In the genomic region with DNA sequence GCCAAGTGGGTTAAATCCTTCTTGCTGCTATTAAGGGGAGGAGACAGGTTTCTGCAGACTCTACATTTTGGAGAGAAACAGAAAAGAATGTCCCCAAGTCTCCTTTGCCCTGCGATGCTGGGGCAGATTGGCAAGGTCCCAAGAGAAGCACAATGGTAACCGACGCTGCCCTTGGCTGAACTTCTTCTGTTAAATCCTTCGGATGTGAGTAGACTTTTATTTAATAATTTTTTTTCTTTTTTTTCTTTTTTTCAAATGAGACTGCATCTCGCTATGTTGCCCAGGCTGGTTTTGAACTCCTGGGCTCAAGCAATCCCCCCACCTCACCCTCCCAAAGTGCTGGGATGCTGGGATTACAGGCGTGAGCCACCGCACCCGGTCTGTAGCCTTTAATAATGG, we compare ENCODE assay signal across 8 cellular contexts. TPM values are rescaled to one million over a fixed set of nuclear protein-coding genes. Genes with fewer than 3 reads are reported as not detected.
A peak's percentile ranks its signal among the peaks of the same experiment; 100 is the strongest.
DNase-seq lines count a peak whose midpoint lies in the region; ATAC-seq and TF ChIP-seq lines count a peak whose summit lies in the region.

No MANE protein-coding gene starts in this region.

- no peaks in the 10 kb centered on the region for H3K36me3 ChIP-seq in right atrium auricular region

- H3K36me3 Mint-ChIP-seq in T-helper 1 cell treated with Interleukin-12 subunit alpha and Interleukin-12 subunit beta and Interleukin-4 antibody, amounts not matched to agents 30 μg/mL and 1 μg/mL, for 36 hours (ENCODE audit: low read depth): peaks cover 3% of the 10 kb centered on the region
- H3K36me3 Mint-ChIP-seq in stimulated activated memory B cell treated with anti-CD40 and anti-IgM and Interleukin-4, amounts not matched to agents 10 μg/mL and 1 μg/mL and 100 μg/mL, for 72 hours: peaks cover 5% of the 10 kb centered on the region

- H3K27me3 ChIP-seq in right atrium auricular region: no peaks in the 10 kb centered on the region

- peak overlapping the region; percentile 31 for H3K27ac Mint-ChIP-seq in T-helper 1 cell treated with Interleukin-12 subunit alpha and Interleukin-12 subunit beta and Interleukin-4 antibody, amounts not matched to agents 30 μg/mL and 1 μg/mL, for 36 hours
- no peak overlapping the region for H3K27ac Mint-ChIP-seq in stimulated activated memory B cell treated with anti-CD40 and anti-IgM and Interleukin-4, amounts not matched to agents 10 μg/mL and 1 μg/mL and 100 μg/mL, for 72 hours

- H3K9me3 Mint-ChIP-seq in T-helper 1 cell treated with Interleukin-12 subunit alpha and Interleukin-12 subunit beta and Interleukin-4 antibody, amounts not matched to agents 30 μg/mL and 1 μg/mL, for 36 hours: peaks cover 4% of the 10 kb centered on the region
- peaks cover 3% of the 10 kb centered on the region for H3K9me3 Mint-ChIP-seq in stimulated activated memory B cell treated with anti-CD40 and anti-IgM and Interleukin-4, amounts not matched to agents 10 μg/mL and 1 μg/mL and 100 μg/mL, for 72 hours

- H3K4me3 ChIP-seq in right atrium auricular region: peak overlapping the region; percentile 68 to 76

- H3K9me3 ChIP-seq in right atrium auricular region: no peaks in the 10 kb centered on the region

- H3K4me1 Mint-ChIP-seq in T-helper 1 cell treated with Interleukin-12 subunit alpha and Interleukin-12 subunit beta and Interleukin-4 antibody, amounts not matched to agents 30 μg/mL and 1 μg/mL, for 36 hours (ENCODE audit: low read depth): peaks cover 41% of the 10 kb centered on the region
- H3K4me1 Mint-ChIP-seq in stimulated activated memory B cell treated with anti-CD40 and anti-IgM and Interleukin-4, amounts not matched to agents 10 μg/mL and 1 μg/mL and 100 μg/mL, for 72 hours: peaks cover 36% of the 10 kb centered on the region

- H3K4me3 Mint-ChIP-seq in T-helper 1 cell treated with Interleukin-12 subunit alpha and Interleukin-12 subunit beta and Interleukin-4 antibody, amounts not matched to agents 30 μg/mL and 1 μg/mL, for 36 hours: peak overlapping the region; percentile 93
- H3K4me3 Mint-ChIP-seq in stimulated activated memory B cell treated with anti-CD40 and anti-IgM and Interleukin-4, amounts not matched to agents 10 μg/mL and 1 μg/mL and 100 μg/mL, for 72 hours: peak overlapping the region; percentile 74

- H3K4me1 ChIP-seq in right atrium auricular region: peaks cover 0 to 44% of the 10 kb centered on the region in 2 donors

- peak overlapping the region; percentile 95 to 98 for H3K27ac ChIP-seq in right atrium auricular region

- H3K27me3 Mint-ChIP-seq in T-helper 1 cell treated with Interleukin-12 subunit alpha and Interleukin-12 subunit beta and Interleukin-4 antibody, amounts not matched to agents 30 μg/mL and 1 μg/mL, for 36 hours (ENCODE audit: low read depth): peaks cover 7% of the 10 kb centered on the region
- H3K27me3 Mint-ChIP-seq in stimulated activated memory B cell treated with anti-CD40 and anti-IgM and Interleukin-4, amounts not matched to agents 10 μg/mL and 1 μg/mL and 100 μg/mL, for 72 hours: no peaks in the 10 kb centered on the region

- no peak for TF ChIP-seq CTCF in right atrium auricular region (IDR thresholded peaks at IDR 0.05)

- no peak for DNase-seq in T-helper 1 cell
- peak; percentile 10 for DNase-seq in T-helper 9 cell
- no peak for DNase-seq in right atrium auricular region (ENCODE audit: low spot score)

- ATAC-seq in stimulated activated memory B cell treated with anti-CD40 and anti-IgM and Interleukin-4, amounts not matched to agents 10 μg/mL and 1 μg/mL and 100 μg/mL, for 72 hours: no peak
- no peak for ATAC-seq in HG03457 (IDR thresholded peaks at IDR 0.05; ENCODE audit: unreplicated experiment)
- ATAC-seq in activated CD4-positive, CD25-positive, alpha-beta regulatory T cell treated with anti-CD3 and anti-CD28 coated beads, Interleukin-2, amount 50 U/mL, for 24 hours: no peak
- no peak for ATAC-seq in HG03442 (IDR thresholded peaks at IDR 0.05; ENCODE audit: unreplicated experiment)

RNA-seq across cellular contexts. Expression of a gene that starts 13.9 kb away (rescaled TPM):
- 100 to 1,000 TPM; 675 to 871 TPM for total RNA-seq in right atrium auricular region

RNA-seq across cellular contexts. Expression of a gene that starts 14.1 kb away (rescaled TPM):
- 10 to 100 TPM; 17.9 to 28.4 TPM for total RNA-seq in right atrium auricular region

RNA-seq across cellular contexts. Expression of a gene that starts 20.4 kb away (rescaled TPM):
- total RNA-seq in right atrium auricular region: 100 to 1,000 TPM in 1 of 2 donors, 10 to 100 TPM in 1; 44.8 to 104 TPM

RNA-seq across cellular contexts. Expression of a gene that starts 45.5 kb away (rescaled TPM):
- 10 to 100 TPM; 13.6 to 28.8 TPM for total RNA-seq in right atrium auricular region

RNA-seq across cellular contexts. Expression of a gene that starts 54.9 kb away (rescaled TPM):
- total RNA-seq in right atrium auricular region: 10 to 100 TPM; 16.5 to 34.1 TPM
